Comparison of ENCODE assay signal across 11 cellular contexts in genomic region chr3:23829242-23829934, GRCh38. TPM values are rescaled to one million over a fixed set of nuclear protein-coding genes. Genes with fewer than 3 reads are reported as not detected.
DNase-seq lines count a peak whose midpoint lies in the region; ATAC-seq and TF ChIP-seq lines count a peak whose summit lies in the region.
"Had no signal": no experiment of that assay in that cellular context is flagged by ENCODE, and none has a peak within 500 bp of the region (broad histone marks: within the 10 kb centered on the region; RNA-seq: fewer than 3 reads in every experiment).

No MANE protein-coding gene starts in this region.

- no peak overlapping the region for H3K27ac Mint-ChIP-seq in natural killer cell treated with Interleukin-12 subunit alpha and Interleukin-12 subunit beta and Interleukin-15 and Interleukin-18, amount 100 ng/mL, for 72 hours

- H3K4me1 ChIP-seq in SK-N-SH (ENCODE audit: control insufficient read depth in 1 of 2, insufficient read depth in 2 of 2, low read depth in 1 of 2, low read length in 1 of 2) (peaks cover 6 to 11% of the 10 kb centered on the region in 2 experiments; a peak in 3 of 4 replicates), prostate gland (replicated peaks) (no peaks in the 10 kb centered on the region)
- H3K4me1 ChIP-seq: BE2C, breast epithelium had no signal

- H3K79me2 ChIP-seq in SK-N-SH (ENCODE audit: insufficient read depth) = peaks cover 72% of the 10 kb centered on the region

- H3K27me3 ChIP-seq in SK-N-SH (ENCODE audit: insufficient read depth) (no peaks in the 10 kb centered on the region), prostate gland (replicated peaks; ENCODE audit: insufficient read depth) (no peaks in the 10 kb centered on the region)
- H3K27me3 ChIP-seq: BE2C, breast epithelium had no signal

- H3K4me3 ChIP-seq in SK-N-SH (ENCODE audit: low read depth in 2 of 2, low read length in 1 of 2) (no peak overlapping the region), prostate gland (no peak overlapping the region)
- H3K4me3 ChIP-seq: breast epithelium, HAP-1 had no signal

- POLR2A ChIA-PET in GM10248 (lab: Yijun Ruan, JAX) (interaction anchor here (0.5 to 0.6 kb wide), 3 partner anchors 37 to 622 kb away, joined by 3 to 4 read pairs (median 3); no protein-coding TSS in a partner anchor), SK-N-SH (lab: Yijun Ruan, JAX) (interaction anchor here (0.6 kb wide), 1 partner anchor 31 kb away, joined by 3 read pairs; no protein-coding TSS in a partner anchor)

- peaks cover 77% of the 10 kb centered on the region for H4K20me1 ChIP-seq in SK-N-SH (ENCODE audit: insufficient read depth)

- H3K9me3 Mint-ChIP-seq in natural killer cell treated with Interleukin-12 subunit alpha and Interleukin-12 subunit beta and Interleukin-15 and Interleukin-18, amount 100 ng/mL, for 72 hours = no peaks in the 10 kb centered on the region

- H3K4me1 Mint-ChIP-seq in natural killer cell treated with Interleukin-12 subunit alpha and Interleukin-12 subunit beta and Interleukin-15 and Interleukin-18, amount 100 ng/mL, for 72 hours (ENCODE audit: low read depth in 2 of 2) = peaks cover 33 to 52% of the 10 kb centered on the region in 2 donors

- CTCF ChIA-PET in GM10248 (lab: Yijun Ruan, JAX) (interaction anchor here (0.7 to 2.6 kb wide), 5 partner anchors 9 to 17 kb away, joined by 3 to 8 read pairs (median 5); no protein-coding TSS in a partner anchor), SK-N-SH (lab: Yijun Ruan, JAX) (interaction anchor here (0.9 kb wide), 1 partner anchor 28 kb away, joined by 3 read pairs; no protein-coding TSS in a partner anchor)

- TF ChIP-seq RAD21 in SK-N-SH (IDR thresholded peaks at IDR 0.05; ENCODE audit: low read length) = no peak

- H2AFZ ChIP-seq in SK-N-SH (ENCODE audit: low read depth) = no peak overlapping the region

- DNase-seq in GM10248 (ENCODE audit: extremely low spot score) (peak; percentile 55), NOMO-1 treated with DMSO at 0.1 percent for 48 hours (lab: John Stamatoyannopoulos, UW; ENCODE audit: unreplicated experiment) (peak; percentile 78), SK-N-SH (no peak), prostate gland (ENCODE audit: low spot score) (no peak)
- no peak for DNase-seq in natural killer cell treated with Interleukin-12 subunit alpha and Interleukin-12 subunit beta and Interleukin-15 and Interleukin-18, amount 100 ng/mL, for 72 hours (ENCODE audit: low spot score)
- DNase-seq in stimulated activated CD4-positive, alpha-beta T cell treated with anti-CD3 and anti-CD28 coated beads, Interleukin-4, amount 100 ng/mL, for 24 hours = no peak
- DNase-seq: BE2C had no signal

- 74% methylated on average over 5 of the region's 5 CpGs for WGBS in SK-N-SH (ENCODE audit: low lambda C conversion rate)
- WGBS in prostate gland = 79% methylated on average over 5 of the region's 5 CpGs

- H3K36me3 ChIP-seq in SK-N-SH (replicated peaks in 1 of 2; ENCODE audit: control insufficient read depth in 1 of 2, insufficient read depth in 2 of 2, low read length in 1 of 2) (no peaks in the 10 kb centered on the region), prostate gland (no peaks in the 10 kb centered on the region)
- H3K36me3 ChIP-seq: BE2C, breast epithelium, HAP-1 had no signal

- no peak overlapping the region for H3K4me2 ChIP-seq in SK-N-SH

- no peak overlapping the region for H3K9ac ChIP-seq in SK-N-SH

- peaks cover 6% of the 10 kb centered on the region for H3F3A ChIP-seq in SK-N-SH (replicated peaks; ENCODE audit: insufficient read depth)

- TF ChIP-seq EP300 in SK-N-SH (IDR thresholded peaks at IDR 0.05; ENCODE audit: borderline replicate concordance in 1 of 2, low read depth in 1 of 2, low read length in 1 of 2) = no peak

- H3K27ac ChIP-seq in SK-N-SH (ENCODE audit: low read depth in 2 of 2, low read length in 1 of 2) (no peak overlapping the region), prostate gland (no peak overlapping the region)
- H3K27ac ChIP-seq: breast epithelium had no signal

- TF ChIP-seq CTCF in GM10248 (IDR thresholded peaks at IDR 0.05; ENCODE audit: control extremely low read depth, extremely low read depth, low read depth, missing control alignments) = no peak
- no peak for TF ChIP-seq CTCF in SK-N-SH (IDR thresholded peaks at IDR 0.05)
- TF ChIP-seq CTCF in prostate gland (IDR thresholded peaks at IDR 0.05) = no peak

- H3K36me3 Mint-ChIP-seq in natural killer cell treated with Interleukin-12 subunit alpha and Interleukin-12 subunit beta and Interleukin-15 and Interleukin-18, amount 100 ng/mL, for 72 hours = no peaks in the 10 kb centered on the region

- no peak for TF ChIP-seq POLR2A in prostate gland (IDR thresholded peaks at IDR 0.05)

- intact Hi-C loops in prostate gland (cut with DNase I) = no loop called here

- H3K9me2 ChIP-seq in SK-N-SH = no peaks in the 10 kb centered on the region

- no peaks in the 10 kb centered on the region for H3K27me3 Mint-ChIP-seq in natural killer cell treated with Interleukin-12 subunit alpha and Interleukin-12 subunit beta and Interleukin-15 and Interleukin-18, amount 100 ng/mL, for 72 hours

- ATAC-seq in GM19463 (IDR thresholded peaks at IDR 0.05; ENCODE audit: unreplicated experiment) (peak; percentile 60), HG03045 (IDR thresholded peaks at IDR 0.05; ENCODE audit: unreplicated experiment) (peak; percentile 62)
- ATAC-seq in natural killer cell treated with Interleukin-12 subunit alpha and Interleukin-12 subunit beta and Interleukin-15 and Interleukin-18, amount 100 ng/mL, for 72 hours = no peak

- no peak overlapping the region for H3K4me3 Mint-ChIP-seq in natural killer cell treated with Interleukin-12 subunit alpha and Interleukin-12 subunit beta and Interleukin-15 and Interleukin-18, amount 100 ng/mL, for 72 hours

- H3K9me3 ChIP-seq in SK-N-SH (no peaks in the 10 kb centered on the region), prostate gland (no peaks in the 10 kb centered on the region)
- H3K9me3 ChIP-seq: BE2C, breast epithelium, HAP-1 had no signal

TF ChIP-seq in SK-N-SH, 30 proteins besides CTCF, POLR2A, EP300 and RAD21 (continues in another document):
- TF ChIP-seq FOSL2 (IDR thresholded peaks at IDR 0.05; ENCODE audit: borderline replicate concordance, low read depth) (no peak), NRF1 (IDR thresholded peaks at IDR 0.05; ENCODE audit: low read depth, low read length) (no peak), TAF1 (IDR thresholded peaks at IDR 0.05; ENCODE audit: borderline replicate concordance, low read depth, low read length) (no peak), JUND (IDR thresholded peaks at IDR 0.05) (no peak), MXI1 (IDR thresholded peaks at IDR 0.05; ENCODE audit: low read depth, low read length) (no peak), REST (IDR thresholded peaks at IDR 0.05; ENCODE audit: low read depth, low read length) (no peak), RXRA (IDR thresholded peaks at IDR 0.05; ENCODE audit: borderline replicate concordance, low read depth) (no peak), ELF1 (IDR thresholded peaks at IDR 0.05) (no peak), POLR2AphosphoS5 (IDR thresholded peaks at IDR 0.05; ENCODE audit: low read depth, low read length) (no peak), FOXJ3 (CRISPR knock-in tag; IDR thresholded peaks at IDR 0.05) (no peak)
- TF ChIP-seq, protein P1, sequence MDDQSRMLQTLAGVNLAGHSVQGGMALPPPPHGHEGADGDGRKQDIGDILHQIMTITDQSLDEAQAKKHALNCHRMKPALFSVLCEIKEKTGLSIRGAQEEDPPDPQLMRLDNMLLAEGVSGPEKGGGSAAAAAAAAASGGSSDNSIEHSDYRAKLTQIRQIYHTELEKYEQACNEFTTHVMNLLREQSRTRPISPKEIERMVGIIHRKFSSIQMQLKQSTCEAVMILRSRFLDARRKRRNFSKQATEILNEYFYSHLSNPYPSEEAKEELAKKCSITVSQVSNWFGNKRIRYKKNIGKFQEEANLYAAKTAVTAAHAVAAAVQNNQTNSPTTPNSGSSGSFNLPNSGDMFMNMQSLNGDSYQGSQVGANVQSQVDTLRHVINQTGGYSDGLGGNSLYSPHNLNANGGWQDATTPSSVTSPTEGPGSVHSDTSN (IDR thresholded peaks at IDR 0.05) = no peak
- TF ChIP-seq, protein P2, sequence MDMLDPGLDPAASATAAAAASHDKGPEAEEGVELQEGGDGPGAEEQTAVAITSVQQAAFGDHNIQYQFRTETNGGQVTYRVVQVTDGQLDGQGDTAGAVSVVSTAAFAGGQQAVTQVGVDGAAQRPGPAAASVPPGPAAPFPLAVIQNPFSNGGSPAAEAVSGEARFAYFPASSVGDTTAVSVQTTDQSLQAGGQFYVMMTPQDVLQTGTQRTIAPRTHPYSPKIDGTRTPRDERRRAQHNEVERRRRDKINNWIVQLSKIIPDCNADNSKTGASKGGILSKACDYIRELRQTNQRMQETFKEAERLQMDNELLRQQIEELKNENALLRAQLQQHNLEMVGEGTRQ (IDR thresholded peaks at IDR 0.05; ENCODE audit: borderline replicate concordance, low read depth, low read length) = no peak

RNA-seq across cellular contexts. Expression of gene UBE2E1, which starts 23.6 kb away (rescaled TPM):
- total RNA-seq in natural killer cell treated with Interleukin-12 subunit alpha and Interleukin-12 subunit beta and Interleukin-15 and Interleukin-18, amount 100 ng/mL, for 72 hours = 10 to 100 TPM; 56.5 to 68.5 TPM
- 59.9 and 85.2 TPM in 2 replicates for polyA plus RNA-seq in SK-N-SH (2012; rRNA removed)
- polyA plus RNA-seq in SK-N-SH (2012; cell fraction: cytosol; rRNA removed) = 90.1 and 110 TPM in 2 replicates
- 23.7 and 54.6 TPM in 2 replicates for polyA plus RNA-seq in SK-N-SH (2012; cell fraction: nucleus; rRNA removed)
- total RNA-seq in prostate gland = 10 to 100 TPM; 77.8 to 92.1 TPM

Comparison
In these comparisons a context has a peak if more than half of its experiments do, and no peak if none do; other contexts are left out.
1. DNase-seq: peak in GM10248 (single experiment) and NOMO-1 treated with DMSO at 0.1 percent for 48 hours (single experiment); none in natural killer cell treated with Interleukin-12 subunit alpha and Interleukin-12 subunit beta and Interleukin-15 and Interleukin-18, amount 100 ng/mL, for 72 hours (single experiment), SK-N-SH (single experiment), prostate gland (single experiment) and stimulated activated CD4-positive, alpha-beta T cell treated with anti-CD3 and anti-CD28 coated beads, Interleukin-4, amount 100 ng/mL, for 24 hours (single experiment).
2. ATAC-seq: peak in GM19463 (single experiment) and HG03045 (single experiment); none in natural killer cell treated with Interleukin-12 subunit alpha and Interleukin-12 subunit beta and Interleukin-15 and Interleukin-18, amount 100 ng/mL, for 72 hours (0 of 2).